9 cellular contexts compared by ENCODE assay signal in genomic region chr12:122963928-122964240, GRCh38. TPM values are rescaled to one million over a fixed set of nuclear protein-coding genes. Genes with fewer than 3 reads are reported as not detected.
A peak's percentile ranks its signal among the peaks of the same experiment; 100 is the strongest.
DNase-seq lines count a peak whose midpoint lies in the region; ATAC-seq and TF ChIP-seq lines count a peak whose summit lies in the region.
"Had no signal": no experiment of that assay in that cellular context is flagged by ENCODE, and none has a peak within 500 bp of the region (broad histone marks: within the 10 kb centered on the region; RNA-seq: fewer than 3 reads in every experiment).

No MANE protein-coding gene starts in this region.

- no peaks in the 10 kb centered on the region for H3K79me2 ChIP-seq in neural progenitor cell (ENCODE audit: low read depth)

- ATAC-seq in left ventricle myocardium superior, result peak; percentile 27
- ATAC-seq in thoracic aorta (ENCODE audit: insufficient number of reproducible peaks, low FRiP score, low read depth), result no peak
- ATAC-seq in HG03521 (IDR thresholded peaks at IDR 0.05; ENCODE audit: unreplicated experiment), result no peak
- ATAC-seq in GM21576 (IDR thresholded peaks at IDR 0.05; ENCODE audit: unreplicated experiment), result no peak
- ATAC-seq: naive thymus-derived CD8-positive, alpha-beta T cell had no signal

- H3K9me3 ChIP-seq in adrenal gland (replicated peaks in 1 of 3) (no peaks in the 10 kb centered on the region), thoracic aorta (no peaks in the 10 kb centered on the region), neural progenitor cell (ENCODE audit: low read depth) (no peaks in the 10 kb centered on the region)

- no peak overlapping the region for H3K4me3 ChIP-seq in adrenal gland
- H3K4me3 ChIP-seq in thoracic aorta, result peak overlapping the region; percentile 40
- H3K4me3 ChIP-seq in neural progenitor cell, result no peak overlapping the region

- H3K27ac Mint-ChIP-seq in neural progenitor cell, result no peak overlapping the region

- no peak overlapping the region for H3K9ac ChIP-seq in neural progenitor cell

- H3K9me3 Mint-ChIP-seq in neural progenitor cell, result no peaks in the 10 kb centered on the region
- H3K9me3 Mint-ChIP-seq: naive thymus-derived CD8-positive, alpha-beta T cell had no signal

- peaks cover 19% of the 10 kb centered on the region for H3F3A ChIP-seq in neural progenitor cell (ENCODE audit: low read depth)

- no peak overlapping the region for H3K4me2 ChIP-seq in neural progenitor cell

- H3K27me3 ChIP-seq in adrenal gland (no peaks in the 10 kb centered on the region), thoracic aorta (replicated peaks; ENCODE audit: insufficient read depth) (no peaks in the 10 kb centered on the region), neural progenitor cell (no peaks in the 10 kb centered on the region)

- H3K36me3 Mint-ChIP-seq in neural progenitor cell, result no peaks in the 10 kb centered on the region

- H3K4me1 ChIP-seq in adrenal gland (replicated peaks in 1 of 2) (peaks cover 17 to 27% of the 10 kb centered on the region in 2 donors), thoracic aorta (ENCODE audit: control insufficient read depth in 1 of 2, low read depth in 2 of 2) (peaks cover 21 to 28% of the 10 kb centered on the region in 2 donors), neural progenitor cell (peaks cover 12% of the 10 kb centered on the region)

- peaks cover 19% of the 10 kb centered on the region for H4K20me1 ChIP-seq in neural progenitor cell (ENCODE audit: low read depth)

- peaks cover 11% of the 10 kb centered on the region for H3K27me3 Mint-ChIP-seq in neural progenitor cell (ENCODE audit: insufficient read depth, low read depth)
- H3K27me3 Mint-ChIP-seq: naive thymus-derived CD8-positive, alpha-beta T cell had no signal

- TF ChIP-seq CTCF in adrenal gland (IDR thresholded peaks at IDR 0.05) (no peak), thoracic aorta (IDR thresholded peaks at IDR 0.05) (no peak), neural progenitor cell (IDR thresholded peaks at IDR 0.05) (no peak)

- peaks cover 14% of the 10 kb centered on the region for H3K4me1 Mint-ChIP-seq in neural progenitor cell

- peaks cover 0 to 7% of the 10 kb centered on the region in 2 donors for H3K36me3 ChIP-seq in adrenal gland (replicated peaks in 1 of 2)
- peaks cover 8% of the 10 kb centered on the region for H3K36me3 ChIP-seq in thoracic aorta
- no peaks in the 10 kb centered on the region for H3K36me3 ChIP-seq in neural progenitor cell

- H3K27ac ChIP-seq in adrenal gland (no peak overlapping the region), thoracic aorta (no peak overlapping the region), neural progenitor cell (no peak overlapping the region)

- TF ChIP-seq POLR2A in adrenal gland (IDR thresholded peaks at IDR 0.05), result no peak

- H2AFZ ChIP-seq in neural progenitor cell (replicated peaks), result no peak overlapping the region

- DNase-seq in NCI-H1105 (lab: John Stamatoyannopoulos, UW), result peak; percentile 58
- DNase-seq in adrenal gland, result peak in 5 of 7 donors; percentile 58 to 75 (median 69)
- peak; percentile 81 for DNase-seq in left ventricle myocardium superior
- DNase-seq in thoracic aorta (ENCODE audit: low spot score), result no peak
- DNase-seq in neural progenitor cell (ENCODE audit: low spot score), result no peak
- DNase-seq: naive thymus-derived CD8-positive, alpha-beta T cell; NCI-H187 had no signal

- WGBS in adrenal gland, 4 donors, result 0 to 28% (median 26%) methylated on average over 2 to 9 of the region's 9 CpGs; no CpG with 5 or more reads in 1 of the 4 donors

- intact Hi-C loops in adrenal gland (cut with DNase I), result no loop called here
- intact Hi-C loops in left ventricle myocardium superior (cut with micrococcal nuclease), result no loop called here

- no peak overlapping the region for H3K4me3 Mint-ChIP-seq in neural progenitor cell

RNA-seq across cellular contexts. Expression of gene ABCB9, which starts 2.4 kb away (rescaled TPM):
- total RNA-seq in adrenal gland, result 1 to 10 TPM; 3.6 to 10.0 (median 6.2) TPM
- polyA plus RNA-seq in adrenal gland, result 1 to 10 TPM; 2.0 to 7.5 (median 3.0) TPM
- 4.6 TPM for total RNA-seq in left ventricle myocardium superior
- 1 to 10 TPM; 6.3 to 7.0 TPM for total RNA-seq in thoracic aorta
- 1.9 and 5.3 TPM in 2 replicates for total RNA-seq in neural progenitor cell (ENCODE audit: low replicate concordance)

RNA-seq across cellular contexts. Expression of gene OGFOD2, which starts 11.2 kb away (rescaled TPM):
- total RNA-seq in adrenal gland, result 10 to 100 TPM; 14.8 to 44.8 (median 21.8) TPM
- polyA plus RNA-seq in adrenal gland, result 10 to 100 TPM in 2 of 3 donors, 1 to 10 TPM in 1; 6.2 to 21.7 (median 16.7) TPM
- total RNA-seq in left ventricle myocardium superior, result 15.4 TPM
- total RNA-seq in thoracic aorta, result 1 to 10 TPM; 6.6 to 9.6 TPM
- 9.9 and 20.6 TPM in 2 replicates for total RNA-seq in neural progenitor cell (ENCODE audit: low replicate concordance)

RNA-seq across cellular contexts. Expression of gene ARL6IP4, which starts 16.6 kb away (rescaled TPM):
- total RNA-seq in adrenal gland (100 to 1,000 TPM; 192 to 384 (median 284) TPM), left ventricle myocardium superior (181 TPM), thoracic aorta (100 to 1,000 TPM; 173 to 228 TPM), neural progenitor cell (ENCODE audit: low replicate concordance) (83.8 and 143 TPM in 2 replicates)
- polyA plus RNA-seq in adrenal gland, result 100 to 1,000 TPM; 198 to 709 (median 531) TPM

Comparison
In these comparisons a context has a peak if more than half of its experiments do, and no peak if none do; other contexts are left out.
1. DNase-seq: peak in NCI-H1105 (single experiment), adrenal gland (5 of 7) and left ventricle myocardium superior (single experiment); none in thoracic aorta (single experiment) and neural progenitor cell (single experiment).